ENCODE assay signal across 1 cellular context in genomic region chr14:61615743-61616523, GRCh38.
TF ChIP-seq lines count a peak whose summit lies in the region.

No MANE protein-coding gene starts in this region.

TF ChIP-seq in H1, 55 proteins besides CTCF, POLR2A, EP300 and RAD21 (continued from another document):
- TF ChIP-seq RNF2 (IDR thresholded peaks at IDR 0.05; ENCODE audit: borderline replicate concordance, low read depth, low read length, missing control alignments, poor library complexity, severe bottlenecking), result no peak
- TF ChIP-seq SIN3A (conservative IDR thresholded peaks at IDR 0.05 in 1 of 2, IDR thresholded peaks at IDR 0.05 in 1 of 2; ENCODE audit: low read depth in 1 of 2, low read length in 2 of 2), result no peak
- no peak for TF ChIP-seq CBX5 (IDR thresholded peaks at IDR 0.05; ENCODE audit: low read depth, low read length)
- no peak for TF ChIP-seq JUN (IDR thresholded peaks at IDR 0.05; ENCODE audit: low read depth, low read length)
- no peak for TF ChIP-seq TBP (IDR thresholded peaks at IDR 0.05; ENCODE audit: low read depth, low read length)
